Comparison of ENCODE assay signal across 22 cellular contexts in the genomic region with DNA sequence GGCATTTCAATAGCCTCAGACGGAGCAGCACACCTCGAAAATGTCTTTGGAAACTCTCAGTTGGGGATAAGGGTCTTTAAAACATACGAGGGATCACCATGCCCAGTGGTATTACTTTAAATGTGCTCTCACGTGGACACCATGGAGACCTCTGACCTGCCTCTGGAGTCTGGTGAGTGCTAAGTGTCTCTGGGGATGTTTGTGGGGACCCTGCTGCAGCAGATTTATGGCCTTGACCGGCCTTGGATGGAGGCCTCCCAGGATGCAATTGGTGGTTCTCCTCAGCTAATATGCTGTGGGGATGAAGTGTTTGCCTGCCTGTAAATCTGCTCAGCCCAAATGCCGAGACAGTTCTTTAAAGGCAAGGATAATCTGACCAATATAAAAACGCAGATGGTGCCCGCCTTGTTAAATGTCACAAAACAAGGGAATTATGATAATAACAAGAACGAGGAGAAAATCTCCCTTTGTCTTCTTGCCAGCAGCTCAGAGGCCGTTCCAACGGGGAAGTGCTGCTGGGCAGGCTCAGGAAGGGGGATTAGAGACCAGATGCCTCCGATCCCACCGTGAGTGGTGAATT.
DNase-seq lines count a peak whose midpoint lies in the region; ATAC-seq and TF ChIP-seq lines count a peak whose summit lies in the region.
"Had no signal": no experiment of that assay in that cellular context is flagged by ENCODE, and none has a peak within 500 bp of the region (broad histone marks: within the 10 kb centered on the region; RNA-seq: fewer than 3 reads in every experiment).

No MANE protein-coding gene starts in this region.

- no peaks in the 10 kb centered on the region for H3K9me3 ChIP-seq in osteoblast (ENCODE audit: low read depth, low read length)
- H3K9me3 ChIP-seq: A549 had no signal

- H3K79me2 ChIP-seq in osteoblast (ENCODE audit: insufficient read depth, low read length): no peaks in the 10 kb centered on the region

- H3K36me3 Mint-ChIP-seq in HFFc6 (ENCODE audit: low read depth): no peaks in the 10 kb centered on the region
- H3K36me3 Mint-ChIP-seq: CD14-positive monocyte had no signal

- in situ Hi-C loops in G401 (cut with HindIII; ENCODE audit: low sequenced_read_pairs): no loop called here

- H3K27me3 Mint-ChIP-seq in HFFc6 (ENCODE audit: insufficient read depth): peaks cover 23% of the 10 kb centered on the region

- peak overlapping the region; percentile 26 for H3K27ac ChIP-seq in cingulate gyrus (ENCODE audit: low read depth, low read length)
- H3K27ac ChIP-seq in osteoblast (ENCODE audit: low read depth, low read length): no peak overlapping the region
- H3K27ac ChIP-seq: A549, GM23248, RWPE1, SK-N-MC had no signal

- no peaks in the 10 kb centered on the region for H3K4me1 Mint-ChIP-seq in HFFc6 (ENCODE audit: low read depth)
- H3K4me1 Mint-ChIP-seq: B cell, CD14-positive monocyte had no signal

- no peak overlapping the region for H3K4me3 ChIP-seq in osteoblast (ENCODE audit: insufficient read depth, low read length)
- H3K4me3 ChIP-seq: A549, GM12878, GM23248, SK-N-MC had no signal

- no peak overlapping the region for H3K4me2 ChIP-seq in osteoblast (ENCODE audit: insufficient read depth, low read length)
- H3K4me2 ChIP-seq: A549 had no signal

- DNase-seq in G401 (ENCODE audit: low spot score) (peak; percentile 72), NCI-H524 treated with DMSO at 0.1 percent for 48 hours (lab: John Stamatoyannopoulos, UW) (peak; percentile 96), osteoblast (ENCODE audit: insufficient read length, low spot score, missing footprints) (no peak), HFFc6 (no peak), activated gamma-delta T cell (lab: John Stamatoyannopoulos, UW) (no peak)
- DNase-seq: DMS79 treated with DMSO at 0.1 percent for 48 hours, GM23248, KG1, NCI-H1092 treated with DMSO at 0.1 percent for 48 hours, NCI-H1436 treated with DMSO at 0.1 percent for 48 hours, NCI-H1930, NCI-H526 treated with DMSO at 0.1 percent for 48 hours, SHP77 treated with DMSO at 0.1 percent for 48 hours had no signal

- peak overlapping the region; percentile 22 for H2AFZ ChIP-seq in osteoblast (ENCODE audit: low read length)
- H2AFZ ChIP-seq: GM23248 had no signal

- no peak overlapping the region for H3K27ac Mint-ChIP-seq in HFFc6
- H3K27ac Mint-ChIP-seq: B cell, CD14-positive monocyte, H9 had no signal

- no peaks in the 10 kb centered on the region for H3K36me3 ChIP-seq in osteoblast (ENCODE audit: insufficient read depth, low read length)

- TF ChIP-seq CTCF in osteoblast (IDR thresholded peaks at IDR 0.05; ENCODE audit: extremely low read depth, low read depth, low read length): no peak
- no peak for TF ChIP-seq CTCF in HFFc6 (IDR thresholded peaks at IDR 0.05)

- H4K20me1 ChIP-seq in osteoblast (ENCODE audit: insufficient read depth, low read length): no peaks in the 10 kb centered on the region

- no peaks in the 10 kb centered on the region for H3K9me3 Mint-ChIP-seq in HFFc6

- no peaks in the 10 kb centered on the region for H3K4me1 ChIP-seq in osteoblast (ENCODE audit: insufficient read depth, low read length)
- H3K4me1 ChIP-seq: A549 had no signal

- H3K27me3 ChIP-seq in osteoblast (ENCODE audit: insufficient read depth, low read length): no peaks in the 10 kb centered on the region

- H3K4me3 Mint-ChIP-seq in HFFc6: no peak overlapping the region
- H3K4me3 Mint-ChIP-seq: B cell, CD14-positive monocyte, H9 had no signal

- ATAC-seq in HG02588 (IDR thresholded peaks at IDR 0.05; ENCODE audit: unreplicated experiment): no peak
- ATAC-seq: A549, GM12878 had no signal

Comparison
In these comparisons a context has a peak if more than half of its experiments do, and no peak if none do; other contexts are left out.
1. DNase-seq: peak in G401 (single experiment) and NCI-H524 treated with DMSO at 0.1 percent for 48 hours (single experiment); none in osteoblast (single experiment), HFFc6 (single experiment) and activated gamma-delta T cell (single experiment).